ENCODE assay signal across 17 cellular contexts in genomic region chr16:10868089-10868488, GRCh38. TPM values are rescaled to one million over a fixed set of nuclear protein-coding genes. Genes with fewer than 3 reads are reported as not detected.
DNase-seq lines count a peak whose midpoint lies in the region; ATAC-seq, FAIRE-seq and TF ChIP-seq lines count a peak whose summit lies in the region.
"Had no signal": no experiment of that assay in that cellular context is flagged by ENCODE, and none has a peak within 500 bp of the region (broad histone marks: within the 10 kb centered on the region; RNA-seq: fewer than 3 reads in every experiment).

No MANE protein-coding gene starts in this region.

- H3K4me1 Mint-ChIP-seq in activated CD4-positive, alpha-beta memory T cell treated with anti-CD3 and anti-CD28 coated beads, Interleukin-2, amount 10 ng/mL, durations not matched to agents 7 days and 5 days = peaks cover 67% of the 10 kb centered on the region
- H3K4me1 Mint-ChIP-seq in activated CD4-positive, alpha-beta memory T cell treated with anti-CD3 and anti-CD28 coated beads for 36 hours (ENCODE audit: low read depth) = peaks cover 41% of the 10 kb centered on the region
- peaks cover 66% of the 10 kb centered on the region for H3K4me1 Mint-ChIP-seq in stimulated activated effector memory CD8-positive, alpha-beta T cell treated with anti-CD3 and anti-CD28 coated beads, Interleukin-12 subunit alpha, Interleukin-12 subunit beta, amount 100 ng/mL, for 72 hours

- no peak for TF ChIP-seq RAD21 in H1 (IDR thresholded peaks at IDR 0.05 in 1 of 2, conservative IDR thresholded peaks at IDR 0.05 in 1 of 2; ENCODE audit: low read depth in 2 of 2, low read length in 2 of 2)

- no peak overlapping the region for H4K91ac ChIP-seq in H1 (replicated peaks; ENCODE audit: insufficient read length, low read length)

- no peak overlapping the region for H3K23ac ChIP-seq in H1 (ENCODE audit: insufficient read length)

- H3K9me3 Mint-ChIP-seq in activated CD4-positive, alpha-beta memory T cell treated with anti-CD3 and anti-CD28 coated beads, Interleukin-2, amount 10 ng/mL, durations not matched to agents 7 days and 5 days = peaks cover 2% of the 10 kb centered on the region
- H3K9me3 Mint-ChIP-seq in activated CD4-positive, alpha-beta memory T cell treated with anti-CD3 and anti-CD28 coated beads for 36 hours = no peaks in the 10 kb centered on the region
- H3K9me3 Mint-ChIP-seq in stimulated activated effector memory CD8-positive, alpha-beta T cell treated with anti-CD3 and anti-CD28 coated beads, Interleukin-12 subunit alpha, Interleukin-12 subunit beta, amount 100 ng/mL, for 72 hours = no peaks in the 10 kb centered on the region

- H2AK5ac ChIP-seq in H1 (ENCODE audit: low read depth, low read length) = no peak overlapping the region

- intact Hi-C loops in activated CD4-positive, alpha-beta memory T cell treated with anti-CD3 and anti-CD28 coated beads for 36 hours (cut with micrococcal nuclease) = no loop called here

- no peak overlapping the region for H2BK5ac ChIP-seq in H1 (ENCODE audit: low read depth, low read length)

- DNase-seq in activated CD4-positive, alpha-beta memory T cell treated with anti-CD3 and anti-CD28 coated beads, Interleukin-2, amount 10 ng/mL, durations not matched to agents 7 days and 5 days = no peak
- no peak for DNase-seq in activated CD4-positive, alpha-beta memory T cell treated with anti-CD3 and anti-CD28 coated beads for 36 hours
- DNase-seq in KG1 (lab: John Stamatoyannopoulos, UW) (peak; percentile 44), H1 (ENCODE audit: low read depth in 1 of 2, low spot score in 2 of 2) (no peak), caudate nucleus (lab: John Stamatoyannopoulos, UW) (no peak)
- DNase-seq in stimulated activated effector memory CD8-positive, alpha-beta T cell treated with anti-CD3 and anti-CD28 coated beads, Interleukin-12 subunit alpha, Interleukin-12 subunit beta, amount 100 ng/mL, for 72 hours (ENCODE audit: low spot score in 2 of 2) = no peak
- DNase-seq: central memory CD4-positive, alpha-beta T cell; COR-L47; GOT3; NCI-H1930; NCI-H526 treated with DMSO at 0.1 percent for 48 hours; stimulated activated CD4-positive, alpha-beta T cell treated with anti-CD3 and anti-CD28 coated beads, Interleukin-4, amount 100 ng/mL, for 24 hours had no signal

- H3K27ac Mint-ChIP-seq in activated CD4-positive, alpha-beta memory T cell treated with anti-CD3 and anti-CD28 coated beads, Interleukin-2, amount 10 ng/mL, durations not matched to agents 7 days and 5 days = peak overlapping the region; percentile 95
- H3K27ac Mint-ChIP-seq in activated CD4-positive, alpha-beta memory T cell treated with anti-CD3 and anti-CD28 coated beads for 36 hours = no peak overlapping the region
- H3K27ac Mint-ChIP-seq in stimulated activated effector memory CD8-positive, alpha-beta T cell treated with anti-CD3 and anti-CD28 coated beads, Interleukin-12 subunit alpha, Interleukin-12 subunit beta, amount 100 ng/mL, for 72 hours = peak overlapping the region; percentile 67

- 87% methylated on average over 4 of the region's 4 CpGs; no CpG with 5 or more reads in 1 of the 2 experiments for WGBS in H1 (ENCODE audit: extremely low coverage in 1 of 2, insufficient coverage in 1 of 2, insufficient read length in 1 of 2, insufficient replicate concordance in 2 of 2, low coverage in 1 of 2, low lambda C conversion rate in 2 of 2, missing lambda C conversion rate in 1 of 2), 2 experiments

- no peak overlapping the region for H2BK120ac ChIP-seq in H1 (replicated peaks; ENCODE audit: low read depth, low read length)

- no peak overlapping the region for H3K14ac ChIP-seq in H1 (ENCODE audit: insufficient read length)

- CTCF ChIA-PET in activated CD4-positive, alpha-beta memory T cell treated with anti-CD3 and anti-CD28 coated beads, Interleukin-2, amount 10 ng/mL, durations not matched to agents 7 days and 5 days (lab: Charles Lee) = interaction anchor here (0.5 to 1.7 kb wide), 3 partner anchors 9 to 45 kb away, joined by 3 to 8 read pairs (median 3); partner anchors contain the start of gene CIITA
- CTCF ChIA-PET in activated CD4-positive, alpha-beta memory T cell treated with anti-CD3 and anti-CD28 coated beads for 36 hours (lab: Charles Lee) = no interaction called here
- CTCF ChIA-PET in H1 (lab: Charles Lee; ENCODE audit: partially characterized antibody) = interaction anchor here (1.1 kb wide), 1 partner anchor 11 kb away, joined by 4 read pairs; no protein-coding TSS in a partner anchor

- H3K27me3 ChIP-seq in H1 (replicated peaks in 1 of 4; ENCODE audit: control insufficient read depth in 3 of 4, extremely low read depth in 1 of 4, insufficient read depth in 3 of 4, low read length in 3 of 4) = no peaks in the 10 kb centered on the region

- no peak for FAIRE-seq in H1 (lab: Jason Lieb, UNC)
- FAIRE-seq: keratinocyte had no signal

- H3K36me3 ChIP-seq in H1 (ENCODE audit: control insufficient read depth in 2 of 4, insufficient read depth in 4 of 4, low read length in 3 of 4) = no peaks in the 10 kb centered on the region

- H3K4me2 ChIP-seq in H1 (ENCODE audit: insufficient read depth in 1 of 2, low read depth in 2 of 2, low read length in 2 of 2) = no peak overlapping the region

- H3K79me1 ChIP-seq in H1 (ENCODE audit: low read depth, low read length) = no peaks in the 10 kb centered on the region

- peaks cover 8% of the 10 kb centered on the region for H3K27me3 Mint-ChIP-seq in activated CD4-positive, alpha-beta memory T cell treated with anti-CD3 and anti-CD28 coated beads, Interleukin-2, amount 10 ng/mL, durations not matched to agents 7 days and 5 days
- H3K27me3 Mint-ChIP-seq in activated CD4-positive, alpha-beta memory T cell treated with anti-CD3 and anti-CD28 coated beads for 36 hours = peaks cover 24% of the 10 kb centered on the region

- no peak overlapping the region for H3K27ac ChIP-seq in H1 (ENCODE audit: low read depth, low read length)
- no peak overlapping the region for H3K27ac ChIP-seq in caudate nucleus (ENCODE audit: low read depth, low read length)
- H3K27ac ChIP-seq: RWPE1 had no signal

- no peak for TF ChIP-seq EP300 in H1 (IDR thresholded peaks at IDR 0.05; ENCODE audit: borderline replicate concordance in 1 of 2, low read depth in 2 of 2, low read length in 2 of 2)

- no peak overlapping the region for H4K5ac ChIP-seq in H1 (ENCODE audit: insufficient read length, low read depth, low read length)

- no peak overlapping the region for H2BK12ac ChIP-seq in H1 (ENCODE audit: low read depth, low read length)

- no peak for TF ChIP-seq CTCF in H1 (IDR thresholded peaks at IDR 0.05; ENCODE audit: control extremely low read depth in 1 of 3, insufficient read depth in 1 of 3, low read depth in 1 of 3, low read length in 3 of 3)

- H4K20me1 ChIP-seq in H1 (replicated peaks in 1 of 2; ENCODE audit: control insufficient read depth in 1 of 2, insufficient read depth in 2 of 2, low read length in 2 of 2) = no peaks in the 10 kb centered on the region

- no peak overlapping the region for H2BK15ac ChIP-seq in H1 (ENCODE audit: low read length)

- H3K56ac ChIP-seq in H1 (replicated peaks; ENCODE audit: insufficient read length, low read depth, low read length) = no peak overlapping the region

- no peak for TF ChIP-seq POLR2A in H1 (IDR thresholded peaks at IDR 0.05; ENCODE audit: control extremely low read depth in 1 of 2, low read depth in 2 of 2, low read length in 2 of 2)

- H3K36me3 Mint-ChIP-seq in activated CD4-positive, alpha-beta memory T cell treated with anti-CD3 and anti-CD28 coated beads, Interleukin-2, amount 10 ng/mL, durations not matched to agents 7 days and 5 days (ENCODE audit: low read depth) = no peaks in the 10 kb centered on the region
- H3K36me3 Mint-ChIP-seq in activated CD4-positive, alpha-beta memory T cell treated with anti-CD3 and anti-CD28 coated beads for 36 hours = no peaks in the 10 kb centered on the region
- H3K36me3 Mint-ChIP-seq in stimulated activated effector memory CD8-positive, alpha-beta T cell treated with anti-CD3 and anti-CD28 coated beads, Interleukin-12 subunit alpha, Interleukin-12 subunit beta, amount 100 ng/mL, for 72 hours = peaks cover 11% of the 10 kb centered on the region

- no peaks in the 10 kb centered on the region; the same call in 1 of the 2 replicates for H3K23me2 ChIP-seq in H1 (ENCODE audit: low read depth, low read length)

- no peak overlapping the region for H2AFZ ChIP-seq in H1 (ENCODE audit: low read length)

- no peak overlapping the region for H3K4me3 Mint-ChIP-seq in activated CD4-positive, alpha-beta memory T cell treated with anti-CD3 and anti-CD28 coated beads, Interleukin-2, amount 10 ng/mL, durations not matched to agents 7 days and 5 days
- no peak overlapping the region for H3K4me3 Mint-ChIP-seq in activated CD4-positive, alpha-beta memory T cell treated with anti-CD3 and anti-CD28 coated beads for 36 hours
- H3K4me3 Mint-ChIP-seq in stimulated activated effector memory CD8-positive, alpha-beta T cell treated with anti-CD3 and anti-CD28 coated beads, Interleukin-12 subunit alpha, Interleukin-12 subunit beta, amount 100 ng/mL, for 72 hours = peak overlapping the region; percentile 63

- H3K4ac ChIP-seq in H1 (replicated peaks; ENCODE audit: insufficient read length, low read depth, low read length) = no peak overlapping the region

- no peak overlapping the region for H2BK20ac ChIP-seq in H1 (ENCODE audit: low read length)

- POLR2A ChIA-PET in activated CD4-positive, alpha-beta memory T cell treated with anti-CD3 and anti-CD28 coated beads, Interleukin-2, amount 10 ng/mL, durations not matched to agents 7 days and 5 days (lab: Charles Lee) = interaction anchor here (1.2 to 3.8 kb wide), 4 partner anchors 9 to 50 kb away, joined by 4 to 29 read pairs (median 9); partner anchors contain the start of gene CIITA
- POLR2A ChIA-PET in activated CD4-positive, alpha-beta memory T cell treated with anti-CD3 and anti-CD28 coated beads for 36 hours (lab: Charles Lee) = no interaction called here
- POLR2A ChIA-PET in H1 (lab: Charles Lee; ENCODE audit: partially characterized antibody) = interaction anchor here (1.2 kb wide), 1 partner anchor 10 kb away, joined by 4 read pairs; no protein-coding TSS in a partner anchor

- no peaks in the 10 kb centered on the region for H3K9me3 ChIP-seq in H1 (ENCODE audit: insufficient read depth in 2 of 2, low read depth in 1 of 2, low read length in 1 of 2)

- no peak overlapping the region for H3K4me3 ChIP-seq in H1 (ENCODE audit: extremely low read depth in 1 of 4, insufficient read depth in 2 of 4, low read depth in 3 of 4, low read length in 4 of 4)

- no peaks in the 10 kb centered on the region for H3K79me2 ChIP-seq in H1 (ENCODE audit: control insufficient read depth in 1 of 2, insufficient read depth in 2 of 2, low read length in 2 of 2)

- peaks cover 0 to 2% (median 0%) of the 10 kb centered on the region in 4 experiments; a peak in 1 of 7 replicates for H3K4me1 ChIP-seq in H1 (replicated peaks in 1 of 4; ENCODE audit: control insufficient read depth in 3 of 4, insufficient read depth in 4 of 4, low read length in 3 of 4)

- no peak overlapping the region for H3K18ac ChIP-seq in H1 (ENCODE audit: extremely low read depth, low read length)

- H4K8ac ChIP-seq in H1 (ENCODE audit: extremely low read depth, insufficient read depth, low read length) = no peak overlapping the region

- ATAC-seq in stimulated activated effector memory CD8-positive, alpha-beta T cell treated with anti-CD3 and anti-CD28 coated beads, Interleukin-12 subunit alpha, Interleukin-12 subunit beta, amount 100 ng/mL, for 72 hours = no peak
- ATAC-seq in HG03439 (IDR thresholded peaks at IDR 0.05; ENCODE audit: unreplicated experiment) = no peak
- no peak for ATAC-seq in GM18517 (IDR thresholded peaks at IDR 0.05; ENCODE audit: unreplicated experiment)

- no peak overlapping the region for H3K9ac ChIP-seq in H1 (replicated peaks in 1 of 4; ENCODE audit: extremely low read depth in 1 of 4, low read depth in 3 of 4, low read length in 3 of 4)

RNA-seq across cellular contexts. Expression of gene CIITA, which starts 8.9 kb away (rescaled TPM):
- 10 to 100 TPM; 48.5 to 48.9 TPM for total RNA-seq in activated CD4-positive, alpha-beta memory T cell treated with anti-CD3 and anti-CD28 coated beads, Interleukin-2, amount 10 ng/mL, durations not matched to agents 7 days and 5 days
- 1 to 10 TPM; 1.8 to 3.2 TPM for total RNA-seq in activated CD4-positive, alpha-beta memory T cell treated with anti-CD3 and anti-CD28 coated beads for 36 hours
- 0.06 and 0.07 TPM in 2 replicates for total RNA-seq in H1 (2021; fragmentation: NEBNext Ultra II Directional; extraction: Animal tissue kit (Norgen Biotek cat#: 25700))
- polyA plus RNA-seq in H1 (2011; rRNA removed) = 0.16 and 0.17 TPM in 2 replicates
- 0.14 TPM for polyA plus RNA-seq in H1 (2011; cell fraction: cytosol; rRNA removed)
- polyA plus RNA-seq in H1 (2011; cell fraction: nucleus; rRNA removed) = 0.44 TPM
- 0.13 to 0.37 TPM (median 0.29 TPM) in 4 replicates for polyA plus RNA-seq in H1 (2012, experiment 1 of 2)
- polyA plus RNA-seq in H1 (2012, experiment 2 of 2) = 0.14 TPM
- polyA plus RNA-seq in H1 (2013, experiment 1 of 2) = 0.02 TPM
- 0.04 TPM for polyA plus RNA-seq in H1 (2013, experiment 2 of 2)
- polyA minus RNA-seq in H1 (2011; rRNA and poly(A)+ RNA removed) = 0.05 and 0.09 TPM in 2 replicates
- not detected for polyA minus RNA-seq in H1 (2011; cell fraction: cytosol; rRNA and poly(A)+ RNA removed)
- polyA minus RNA-seq in H1 (2011; cell fraction: nucleus; rRNA and poly(A)+ RNA removed) = not detected
- total RNA-seq: A673 had no signal

RNA-seq across cellular contexts. Expression of gene TVP23A, which starts 49.5 kb away (rescaled TPM):
- total RNA-seq in activated CD4-positive, alpha-beta memory T cell treated with anti-CD3 and anti-CD28 coated beads, Interleukin-2, amount 10 ng/mL, durations not matched to agents 7 days and 5 days = not detected
- total RNA-seq in activated CD4-positive, alpha-beta memory T cell treated with anti-CD3 and anti-CD28 coated beads for 36 hours = not detected
- 3.1 and 3.2 TPM in 2 replicates for total RNA-seq in H1 (2021; fragmentation: NEBNext Ultra II Directional; extraction: Animal tissue kit (Norgen Biotek cat#: 25700))
- polyA plus RNA-seq in H1 (2011; rRNA removed) = 2.2 TPM in 2 replicates
- 1.8 TPM for polyA plus RNA-seq in H1 (2011; cell fraction: cytosol; rRNA removed)
- polyA plus RNA-seq in H1 (2011; cell fraction: nucleus; rRNA removed) = 1.9 TPM
- 1.9 to 3.6 TPM (median 2.1 TPM) in 4 replicates for polyA plus RNA-seq in H1 (2012, experiment 1 of 2)
- 1.8 TPM for polyA plus RNA-seq in H1 (2012, experiment 2 of 2)
- polyA plus RNA-seq in H1 (2013, experiment 1 of 2) = 2.0 TPM
- 1.5 TPM for polyA plus RNA-seq in H1 (2013, experiment 2 of 2)
- polyA minus RNA-seq in H1 (2011; rRNA and poly(A)+ RNA removed) = 2.4 TPM in 2 replicates
- 1.3 TPM for polyA minus RNA-seq in H1 (2011; cell fraction: cytosol; rRNA and poly(A)+ RNA removed)
- polyA minus RNA-seq in H1 (2011; cell fraction: nucleus; rRNA and poly(A)+ RNA removed) = 1.9 TPM
- total RNA-seq: A673 had no signal
- polyA plus RNA-seq: keratinocyte had no signal

Comparison
In these comparisons a context has a peak if more than half of its experiments do, and no peak if none do; other contexts are left out.
1. RNA of gene CIITA, which starts 8.9 kb away (total RNA-seq): 48.5 to 48.9 TPM in activated CD4-positive, alpha-beta memory T cell treated with anti-CD3 and anti-CD28 coated beads, Interleukin-2, amount 10 ng/mL, durations not matched to agents 7 days and 5 days; 1.8 to 3.2 TPM in activated CD4-positive, alpha-beta memory T cell treated with anti-CD3 and anti-CD28 coated beads for 36 hours and 0.06 to 0.07 TPM in H1; every median in the first group is over 10 times any median in the second.